Comparison of ENCODE assay signal across 14 cellular contexts in the genomic region with DNA sequence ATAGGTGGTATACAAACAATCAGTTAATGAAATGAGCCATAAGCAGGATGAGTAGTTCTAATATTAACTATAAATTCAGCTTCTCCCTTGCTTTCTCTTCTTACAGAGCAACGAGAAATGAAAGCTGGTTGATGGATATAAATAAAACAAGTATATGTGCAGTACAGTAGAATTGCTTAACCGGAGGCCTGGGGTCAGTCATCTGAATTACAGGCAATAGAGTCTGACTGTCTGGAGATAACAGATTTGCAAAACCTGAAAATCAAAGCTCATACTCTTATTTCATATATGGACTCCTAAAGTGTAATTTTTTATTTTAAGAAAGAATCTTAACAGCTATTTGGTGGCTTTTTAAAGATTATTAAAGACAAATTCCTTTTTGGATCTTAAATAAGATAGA. TPM values are rescaled to one million over a fixed set of nuclear protein-coding genes. Genes with fewer than 3 reads are reported as not detected.
DNase-seq lines count a peak whose midpoint lies in the region; ATAC-seq and TF ChIP-seq lines count a peak whose summit lies in the region.
"Had no signal": no experiment of that assay in that cellular context is flagged by ENCODE, and none has a peak within 500 bp of the region (broad histone marks: within the 10 kb centered on the region; RNA-seq: fewer than 3 reads in every experiment).

No MANE protein-coding gene starts in this region.

- POLR2A ChIA-PET in PC-3 (lab: Charles Lee; ENCODE audit: unreplicated experiment), result no interaction called here

- H3K4me2 ChIP-seq in PC-3 (ENCODE audit: low read length), result no peak overlapping the region

- H3F3A ChIP-seq in PC-3 (ENCODE audit: low read length, unreplicated experiment), result no peaks in the 10 kb centered on the region

- ATAC-seq in GM19455 (IDR thresholded peaks at IDR 0.05; ENCODE audit: unreplicated experiment), result peak; percentile 67
- peak; percentile 54 for ATAC-seq in HG03469 (IDR thresholded peaks at IDR 0.05; ENCODE audit: unreplicated experiment)
- no peak for ATAC-seq in PC-3
- ATAC-seq in left lobe of liver, result no peak
- ATAC-seq in lower lobe of right lung, result no peak
- ATAC-seq in GM19463 (IDR thresholded peaks at IDR 0.05; ENCODE audit: unreplicated experiment), result no peak
- ATAC-seq: activated T-helper 17 cell treated with anti-CD3 and anti-CD28 coated beads, Interleukin-2, amount 50 U/mL, for 72 hours had no signal

- H3K4me1 ChIP-seq in BE2C (peaks cover 60% of the 10 kb centered on the region), endocrine pancreas (ENCODE audit: control insufficient read depth, insufficient read depth, low read length) (no peaks in the 10 kb centered on the region), PC-3 (ENCODE audit: insufficient read depth, low read length) (peaks cover 11% of the 10 kb centered on the region), lower lobe of right lung (no peaks in the 10 kb centered on the region)

- H3K36me3 ChIP-seq in BE2C, result no peaks in the 10 kb centered on the region
- no peaks in the 10 kb centered on the region for H3K36me3 ChIP-seq in endocrine pancreas (ENCODE audit: control insufficient read depth, insufficient read depth, low read length)
- no peaks in the 10 kb centered on the region for H3K36me3 ChIP-seq in PC-3 (ENCODE audit: low read depth, low read length)
- H3K36me3 ChIP-seq in lower lobe of right lung, result no peaks in the 10 kb centered on the region

- no peaks in the 10 kb centered on the region for H4K20me1 ChIP-seq in PC-3 (ENCODE audit: low read length)

- H3K79me2 ChIP-seq in PC-3 (ENCODE audit: low read length), result no peaks in the 10 kb centered on the region

- H3K27ac ChIP-seq in PC-3 (ENCODE audit: low read length) (no peak overlapping the region), lower lobe of right lung (no peak overlapping the region)

- H3K9ac ChIP-seq in endocrine pancreas (ENCODE audit: control insufficient read depth, insufficient read depth, low read length) (no peak overlapping the region), PC-3 (ENCODE audit: low read length) (no peak overlapping the region)

- BruUV-seq in PC-3 (replicated peaks; lab: Mats Ljungman, UMichigan), result no TSS peak

- H3K27me3 ChIP-seq in BE2C, result no peaks in the 10 kb centered on the region
- H3K27me3 ChIP-seq in endocrine pancreas (ENCODE audit: control insufficient read depth, insufficient read depth, low read length), result no peaks in the 10 kb centered on the region
- no peaks in the 10 kb centered on the region for H3K27me3 ChIP-seq in PC-3 (ENCODE audit: low read length)
- H3K27me3 ChIP-seq in lower lobe of right lung (ENCODE audit: low read depth), result no peaks in the 10 kb centered on the region

- intact Hi-C loops in PC-3 (cut with micrococcal nuclease) (no loop called here), lower lobe of right lung (cut with DNase I) (no loop called here)

- H3K9me3 ChIP-seq in BE2C (no peaks in the 10 kb centered on the region), endocrine pancreas (ENCODE audit: control insufficient read depth, low read length) (no peaks in the 10 kb centered on the region), PC-3 (ENCODE audit: low read length) (no peaks in the 10 kb centered on the region), lower lobe of right lung (no peaks in the 10 kb centered on the region)

- H3K4me3 ChIP-seq in BE2C (ENCODE audit: low read depth, low read length), result no peak overlapping the region
- peak overlapping the region; percentile 14 for H3K4me3 ChIP-seq in endocrine pancreas (ENCODE audit: control insufficient read depth, insufficient read depth, low read length)
- H3K4me3 ChIP-seq in PC-3 (ENCODE audit: low read length), result no peak overlapping the region
- no peak overlapping the region for H3K4me3 ChIP-seq in lower lobe of right lung

- DNase-seq in BE2C (peak; percentile 56), PC-3 (no peak), left lobe of liver (ENCODE audit: low spot score) (no peak), lower lobe of right lung (no peak)
- DNase-seq: Calu3; NCI-H1694 treated with DMSO at 0.1 percent for 48 hours; NCI-H69; RPMI8226; stimulated activated CD4-positive, alpha-beta T cell treated with anti-CD3 and anti-CD28 coated beads, Interleukin-15, amount 100 ng/mL, for 24 hours had no signal

- no peaks in the 10 kb centered on the region for H3K9me2 ChIP-seq in PC-3 (replicated peaks; ENCODE audit: low read length)

- H2AFZ ChIP-seq in PC-3 (ENCODE audit: low read length), result no peak overlapping the region

- CTCF ChIA-PET in PC-3 (lab: Charles Lee), result no interaction called here

- TF ChIP-seq CTCF in BE2C (IDR thresholded peaks at IDR 0.05; ENCODE audit: low read depth, low read length), result no peak
- no peak for TF ChIP-seq CTCF in PC-3 (conservative IDR thresholded peaks at IDR 0.05; ENCODE audit: low read depth, low read length)
- no peak for TF ChIP-seq CTCF in lower lobe of right lung (IDR thresholded peaks at IDR 0.05)

RNA-seq across cellular contexts. Expression of a gene that starts 43.1 kb away (rescaled TPM):
- polyA plus RNA-seq in BE2C (2012; ENCODE audit: insufficient read depth, insufficient read length, low read depth), result 13.6 TPM
- total RNA-seq in PC-3 (2014; rRNA removed) (not detected in 2 replicates), left lobe of liver (0.30 TPM), lower lobe of right lung (12.4 TPM)
- total RNA-seq: activated T-helper 17 cell treated with anti-CD3 and anti-CD28 coated beads, Interleukin-2, amount 50 U/mL, for 72 hours; Calu3 had no signal

Comparison
In these comparisons a context has a peak if more than half of its experiments do, and no peak if none do; other contexts are left out.
1. ATAC-seq: peak in GM19455 (single experiment) and HG03469 (single experiment); none in PC-3 (single experiment), left lobe of liver (single experiment), lower lobe of right lung (0 of 2) and GM19463 (single experiment).
2. RNA of a gene that starts 43.1 kb away (total RNA-seq): 12.4 TPM in lower lobe of right lung (single experiment); 0.30 TPM in left lobe of liver (single experiment) and not detected in PC-3; every median in the first group is over 10 times any median in the second.